Comparison of ENCODE assay signal across 28 cellular contexts in the genomic region with DNA sequence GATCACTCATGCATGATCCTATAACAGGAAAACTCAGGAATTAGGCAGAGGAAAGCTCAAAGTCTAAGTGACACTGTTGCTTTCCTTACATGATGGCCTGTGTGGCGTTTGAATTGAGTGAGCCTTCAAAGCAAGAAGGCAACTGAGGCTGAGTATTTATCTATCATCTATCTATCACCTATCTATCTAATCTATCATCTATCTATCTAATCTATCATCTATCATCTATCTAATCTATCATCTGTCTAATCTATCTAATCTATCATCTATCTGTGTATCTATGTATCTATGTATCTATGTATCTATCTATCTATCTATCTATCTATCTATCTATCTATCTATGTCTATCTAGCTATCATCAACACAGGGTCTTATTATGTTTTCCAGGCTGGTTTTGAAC.
"Had no signal": no experiment of that assay in that cellular context is flagged by ENCODE, and none has a peak within 500 bp of the region (broad histone marks: within the 10 kb centered on the region; RNA-seq: fewer than 3 reads in every experiment).

No MANE protein-coding gene starts in this region.

- H3K36me3 ChIP-seq: colonic mucosa, esophagus squamous epithelium, gastrocnemius medialis, gastroesophageal sphincter, heart left ventricle, heart right ventricle had no signal

- H3K4me3 ChIP-seq: colonic mucosa, coronary artery, dorsolateral prefrontal cortex, esophagus squamous epithelium, gastrocnemius medialis, gastroesophageal sphincter, heart left ventricle, heart right ventricle, hepatocyte had no signal

- FAIRE-seq: colon, endometrium, endothelial cell of umbilical vein, frontal cortex had no signal

- H3K27ac ChIP-seq: colonic mucosa, coronary artery, epithelial cell of prostate, esophagus squamous epithelium, foreskin keratinocyte, gastrocnemius medialis, gastroesophageal sphincter, heart left ventricle, heart right ventricle, hepatocyte had no signal

- H3K4me2 ChIP-seq: hepatocyte had no signal

- DNase-seq: colonic mucosa; cortex of kidney; dermis blood vessel endothelial cell; dorsolateral prefrontal cortex; effector CD4-positive, alpha-beta T cell; effector CD8-positive, alpha-beta T cell; effector memory CD4-positive, alpha-beta T cell; effector memory CD8-positive, alpha-beta T cell; endodermal cell; erythroblast; esophagus squamous epithelium; foreskin fibroblast; foreskin keratinocyte; foreskin melanocyte; gastrocnemius medialis; glutamatergic neuron; head of caudate nucleus; heart left ventricle; heart right ventricle had no signal

- H3K4me1 ChIP-seq: colonic mucosa, esophagus squamous epithelium, foreskin keratinocyte, gastrocnemius medialis, gastroesophageal sphincter had no signal

- H3K9me3 ChIP-seq: colonic mucosa, esophagus squamous epithelium, gastrocnemius medialis, gastroesophageal sphincter, heart left ventricle, heart right ventricle had no signal

- ATAC-seq: effector memory CD8-positive, alpha-beta T cell; esophagus mucosa; foreskin keratinocyte; gastrocnemius medialis; gastroesophageal sphincter; heart left ventricle; heart right ventricle had no signal

- H2AFZ ChIP-seq: hepatocyte had no signal

- H3K79me2 ChIP-seq: hepatocyte had no signal

- H3K27me3 ChIP-seq: colonic mucosa, dorsolateral prefrontal cortex, gastrocnemius medialis, hepatocyte had no signal
